ENCODE assay signal across 7 cellular contexts in the genomic region with DNA sequence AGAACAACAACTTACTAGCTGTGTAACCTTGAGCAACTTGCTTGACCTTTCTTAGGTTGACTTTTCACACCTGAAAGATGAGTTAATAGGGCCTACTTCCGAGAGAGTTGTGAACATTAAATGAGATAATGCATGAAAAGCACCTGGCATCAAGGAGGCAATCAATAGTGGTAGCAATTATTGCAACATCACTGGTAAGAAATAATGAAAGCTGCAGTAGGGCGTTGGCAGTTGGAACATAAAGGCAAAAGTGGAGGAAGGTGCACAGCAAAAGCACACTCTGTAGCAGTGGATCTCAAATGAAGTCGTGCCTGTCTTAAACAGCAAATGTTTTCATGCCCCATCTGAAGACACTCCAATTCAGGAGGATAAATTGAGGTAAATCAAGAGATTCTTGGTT.
"Had no signal": no experiment of that assay in that cellular context is flagged by ENCODE, and none has a peak within 500 bp of the region (broad histone marks: within the 10 kb centered on the region; RNA-seq: fewer than 3 reads in every experiment).

No MANE protein-coding gene starts in this region.

- H3K4me3 ChIP-seq: GM23248, HAP-1 had no signal

- H3K27ac ChIP-seq: GM23248, HL-60 had no signal

- H3K9ac ChIP-seq: GM23248 had no signal

- H3K9me3 ChIP-seq: HAP-1 had no signal

- H3K36me3 ChIP-seq: HAP-1 had no signal

- DNase-seq: GM23248, GOT3, H7, HFFc6 had no signal

- H2AFZ ChIP-seq: GM23248 had no signal

- ATAC-seq: HCT116 had no signal
